Comparison of ENCODE assay signal across 9 cellular contexts in genomic region chr9:109010676-109011655, GRCh38. TPM values are rescaled to one million over a fixed set of nuclear protein-coding genes. Genes with fewer than 3 reads are reported as not detected.
A peak's percentile ranks its signal among the peaks of the same experiment; 100 is the strongest.
DNase-seq lines count a peak whose midpoint lies in the region; ATAC-seq, FAIRE-seq and TF ChIP-seq lines count a peak whose summit lies in the region.
"Had no signal": no experiment of that assay in that cellular context is flagged by ENCODE, and none has a peak within 500 bp of the region (broad histone marks: within the 10 kb centered on the region; RNA-seq: fewer than 3 reads in every experiment).

No MANE protein-coding gene starts in this region.

- peaks cover 57% of the 10 kb centered on the region for H3K4me1 Mint-ChIP-seq in HFFc6 (ENCODE audit: low read depth)

- H3K79me2 ChIP-seq in OCI-LY7 (ENCODE audit: insufficient read depth, low read depth, low read length), result peaks cover 27% of the 10 kb centered on the region; the same call in 1 of the 2 replicates

- no peaks in the 10 kb centered on the region for H3K9me3 ChIP-seq in OCI-LY7 (ENCODE audit: low read length)

- peak overlapping the region; percentile 99 for H3K4me2 ChIP-seq in OCI-LY7 (ENCODE audit: low read length)

- H3K36me3 ChIP-seq in OCI-LY7 (ENCODE audit: insufficient read depth, low read length), result no peaks in the 10 kb centered on the region

- no peak for TF ChIP-seq POLR2A in GM12892 (IDR thresholded peaks at IDR 0.05; ENCODE audit: low read depth, low read length)

- intact Hi-C loops in OCI-LY7 (cut with micrococcal nuclease; ENCODE audit: unreplicated experiment), result no loop called here
- intact Hi-C loops in sciatic nerve (cut with DNase I), result no loop called here

- TF ChIP-seq CTCF in HFFc6 (IDR thresholded peaks at IDR 0.05) (no peak), OCI-LY7 (conservative IDR thresholded peaks at IDR 0.05; ENCODE audit: low read length) (no peak)

- H2AFZ ChIP-seq in OCI-LY7 (ENCODE audit: low read length), result no peak overlapping the region

- peaks cover 34% of the 10 kb centered on the region for H3K36me3 Mint-ChIP-seq in HFFc6 (ENCODE audit: low read depth)

- H3K27me3 Mint-ChIP-seq in HFFc6 (ENCODE audit: insufficient read depth), result peaks cover 5% of the 10 kb centered on the region

- ATAC-seq in sciatic nerve, result no peak

- no peak overlapping the region for H3K27ac ChIP-seq in OCI-LY7 (ENCODE audit: low read depth, low read length, poor library complexity, severe bottlenecking)

- no peak overlapping the region for H3K4me3 ChIP-seq in OCI-LY7 (ENCODE audit: low read depth, low read length, poor library complexity, severe bottlenecking)

- POLR2A ChIA-PET in OCI-LY7 (lab: Charles Lee), result interaction anchor here (0.7 to 1.2 kb wide), 5 partner anchors 9 to 905 kb away, joined by 3 to 5 read pairs (median 3); no protein-coding TSS in a partner anchor

- peak overlapping the region; percentile 99 for H3K27ac Mint-ChIP-seq in HFFc6

- peak; percentile 15 for DNase-seq in GM12892 (ENCODE audit: insufficient read length)
- peak; percentile 64 for DNase-seq in HFFc6
- peak; percentile 18 for DNase-seq in OCI-LY7 (ENCODE audit: low spot score)
- peak; percentile 43 for DNase-seq in activated T-helper 9 cell treated with anti-CD3 and anti-CD28 coated beads, Interleukin-2, amount 50 U/mL, for 16 hours (ENCODE audit: low read depth)
- peak; percentile 45 for DNase-seq in glomerular visceral epithelial cell (ENCODE audit: extremely low spot score)
- DNase-seq in stimulated activated CD4-positive, alpha-beta T cell treated with anti-CD3 and anti-CD28 coated beads, Interleukin-4, amount 100 ng/mL, for 48 hours (ENCODE audit: low read depth in 2 of 2), result peak; percentile 46 to 52
- no peak for DNase-seq in sciatic nerve (ENCODE audit: low spot score)
- DNase-seq in Kasumi-1 (lab: John Stamatoyannopoulos, UW), result no peak
- DNase-seq: activated B cell treated with CpG ODN at 0.5 μM for 24 hours had no signal

- peak overlapping the region; percentile 96 for H3K4me3 Mint-ChIP-seq in HFFc6

- FAIRE-seq in GM12892 (lab: Jason Lieb, UNC), result peak; percentile 82

- CTCF ChIA-PET in OCI-LY7 (lab: Charles Lee; ENCODE audit: unreplicated experiment), result no interaction called here

- TSS peak; percentile 50 for BruUV-seq in OCI-LY7 (replicated peaks; lab: Mats Ljungman, UMichigan)

- H3K9me2 ChIP-seq in OCI-LY7 (ENCODE audit: insufficient read depth, low read length), result no peaks in the 10 kb centered on the region

- peaks cover 9% of the 10 kb centered on the region; the same call in 1 of the 2 replicates for H4K20me1 ChIP-seq in OCI-LY7 (ENCODE audit: insufficient read depth, low read length)

- H3K4me1 ChIP-seq in OCI-LY7 (ENCODE audit: insufficient read depth, low read length, poor library complexity, severe bottlenecking), result peaks cover 28% of the 10 kb centered on the region

- no peaks in the 10 kb centered on the region for H3K9me3 Mint-ChIP-seq in HFFc6
- H3K9me3 Mint-ChIP-seq: activated B cell treated with CpG ODN at 0.5 μM for 24 hours had no signal

RNA-seq across cellular contexts. Expression of gene CTNNAL1, which starts 2.3 kb away (rescaled TPM):
- 37.6 TPM for polyA plus RNA-seq in GM12892 (2012; ENCODE audit: missing spikeins)
- total RNA-seq in HFFc6 (2021; fragmentation: NEBNext Ultra II Directional; extraction: Animal tissue kit (Norgen Biotek cat#: 25700)), result 100 to 1,000 TPM in 5 of 6 experiments, 10 to 100 TPM in 1; 95.3 to 112 (median 107) TPM
- total RNA-seq in OCI-LY7 (2014; rRNA removed; shearing (Covaris generic)), result 31.2 and 32.0 TPM in 2 replicates
- total RNA-seq in OCI-LY7 (2022), result 35.3 and 38.5 TPM in 2 replicates
- total RNA-seq in sciatic nerve, result 177 TPM

Comparison
In these comparisons a context has a peak if more than half of its experiments do, and no peak if none do; other contexts are left out.
1. DNase-seq: peak in GM12892 (single experiment), HFFc6 (single experiment), OCI-LY7 (single experiment), activated T-helper 9 cell treated with anti-CD3 and anti-CD28 coated beads, Interleukin-2, amount 50 U/mL, for 16 hours (single experiment), glomerular visceral epithelial cell (single experiment) and stimulated activated CD4-positive, alpha-beta T cell treated with anti-CD3 and anti-CD28 coated beads, Interleukin-4, amount 100 ng/mL, for 48 hours (2 of 2); none in sciatic nerve (single experiment) and Kasumi-1 (0 of 2).